ENCODE assay signal across 8 cellular contexts in genomic region chr6:13931797-13932402, GRCh38. TPM values are rescaled to one million over a fixed set of nuclear protein-coding genes. Genes with fewer than 3 reads are reported as not detected.
"Had no signal": no experiment of that assay in that cellular context is flagged by ENCODE, and none has a peak within 500 bp of the region (broad histone marks: within the 10 kb centered on the region; RNA-seq: fewer than 3 reads in every experiment).

No MANE protein-coding gene starts in this region.

- DNase-seq: IMR-90, KBM-7, KG1 had no signal

- H3K27ac ChIP-seq: HL-60 had no signal

- FAIRE-seq: HepG2, HTR-8/SVneo had no signal

- ATAC-seq: HepG2 had no signal

RNA-seq across cellular contexts. Expression of gene RNF182, which starts 7.1 kb away (rescaled TPM):
- total RNA-seq: HepG2, HT-29 had no signal
- polyA plus RNA-seq: HepG2, IgD-negative memory B cell had no signal
